4 cellular contexts compared by ENCODE assay signal in the genomic region with DNA sequence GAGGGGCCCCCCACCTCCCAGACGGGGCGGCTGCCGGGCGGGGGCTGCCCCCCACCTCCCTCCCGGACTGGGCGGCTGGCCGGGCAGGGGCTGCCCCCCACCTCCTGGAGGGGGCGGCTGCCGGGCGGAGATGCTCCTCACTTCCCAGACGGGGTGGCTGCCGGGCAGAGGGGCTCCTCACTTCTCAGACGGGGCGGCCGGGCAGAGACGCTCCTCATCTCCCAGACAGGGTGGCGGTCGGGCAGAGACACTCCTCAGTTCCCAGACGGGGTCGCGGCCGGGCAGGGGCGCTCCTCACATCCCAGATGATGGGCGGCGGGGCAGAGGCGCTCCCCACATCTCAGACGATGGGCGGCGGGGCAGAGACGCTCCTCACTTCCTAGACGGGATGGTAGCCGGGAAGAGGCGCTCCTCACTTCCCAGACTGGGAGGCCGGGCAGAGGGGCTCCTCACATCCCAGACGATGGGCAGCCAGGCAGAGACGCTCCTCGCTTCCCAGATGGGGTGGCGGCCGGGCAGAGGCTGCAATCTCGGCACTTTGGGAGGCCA. TPM values are rescaled to one million over a fixed set of nuclear protein-coding genes. Genes with fewer than 3 reads are reported as not detected.
"Had no signal": no experiment of that assay in that cellular context is flagged by ENCODE, and none has a peak within 500 bp of the region (broad histone marks: within the 10 kb centered on the region; RNA-seq: fewer than 3 reads in every experiment).

No MANE protein-coding gene starts in this region.

RNA-seq across cellular contexts. Expression of gene ABCA10, which starts 32.4 kb away (rescaled TPM):
- polyA plus RNA-seq: IgD-negative memory B cell had no signal

RNA-seq across cellular contexts. Expression of gene ABCA6, which starts 54.5 kb away (rescaled TPM):
- total RNA-seq: HT-29, HT1080 had no signal
- polyA plus RNA-seq: IMR-90 had no signal
